9 cellular contexts compared by ENCODE assay signal in genomic region chr9:89418112-89418872, GRCh38.
A peak's percentile ranks its signal among the peaks of the same experiment; 100 is the strongest.
DNase-seq lines count a peak whose midpoint lies in the region; ATAC-seq and TF ChIP-seq lines count a peak whose summit lies in the region.
"Had no signal": no experiment of that assay in that cellular context is flagged by ENCODE, and none has a peak within 500 bp of the region (broad histone marks: within the 10 kb centered on the region; RNA-seq: fewer than 3 reads in every experiment).

No MANE protein-coding gene starts in this region.

- ATAC-seq in CD4-positive, CD25-positive, alpha-beta regulatory T cell (ENCODE audit: low read depth in 2 of 2): no peak
- peak; percentile 10 for ATAC-seq in GM19372 (IDR thresholded peaks at IDR 0.05; ENCODE audit: low read depth, unreplicated experiment)
- no peak for ATAC-seq in left lung
- no peak for ATAC-seq in HG02840 (IDR thresholded peaks at IDR 0.05; ENCODE audit: low FRiP score, unreplicated experiment)
- ATAC-seq: psoas muscle had no signal

- peak overlapping the region; percentile 83 for H3K4me3 ChIP-seq in CD4-positive, CD25-positive, alpha-beta regulatory T cell (ENCODE audit: low read depth, low read length)
- H3K4me3 ChIP-seq in OCI-LY3 (ENCODE audit: low read length) (no peak overlapping the region), hepatocyte (no peak overlapping the region), left lung (no peak overlapping the region)
- H3K4me3 ChIP-seq: psoas muscle had no signal

- H3K4me1 ChIP-seq in CD4-positive, CD25-positive, alpha-beta regulatory T cell (ENCODE audit: control insufficient read depth, insufficient read depth, low read length, poor library complexity, severe bottlenecking): peaks cover 90% of the 10 kb centered on the region
- H3K4me1 ChIP-seq in OCI-LY3 (ENCODE audit: low read length) (peaks cover 24% of the 10 kb centered on the region), hepatocyte (ENCODE audit: insufficient read depth) (peaks cover 9% of the 10 kb centered on the region), left lung (peaks cover 0 to 63% of the 10 kb centered on the region in 2 donors)

- H3K79me2 ChIP-seq in OCI-LY3 (ENCODE audit: low read length) (no peaks in the 10 kb centered on the region), hepatocyte (peaks cover 3% of the 10 kb centered on the region)

- TF ChIP-seq CTCF in OCI-LY3 (IDR thresholded peaks at IDR 0.05; ENCODE audit: low read depth, low read length): no peak
- TF ChIP-seq CTCF in hepatocyte (IDR thresholded peaks at IDR 0.05; ENCODE audit: poor library complexity): no peak
- no peak for TF ChIP-seq CTCF in left lung (IDR thresholded peaks at IDR 0.05)

- H3K9me3 Mint-ChIP-seq in CD4-positive, CD25-positive, alpha-beta regulatory T cell: no peaks in the 10 kb centered on the region

- H3K27ac ChIP-seq in CD4-positive, CD25-positive, alpha-beta regulatory T cell (ENCODE audit: insufficient read depth, low read length, poor library complexity, severe bottlenecking): peak overlapping the region; percentile 91
- H3K27ac ChIP-seq in OCI-LY3 (ENCODE audit: low read length) (no peak overlapping the region), hepatocyte (no peak overlapping the region), left lung (peak overlapping the region in 1 of 2 donors; percentile 50)
- H3K27ac ChIP-seq: psoas muscle had no signal

- peaks cover 31% of the 10 kb centered on the region for H3K36me3 ChIP-seq in CD4-positive, CD25-positive, alpha-beta regulatory T cell (ENCODE audit: control insufficient read depth, insufficient read depth, low read length)
- H3K36me3 ChIP-seq in OCI-LY3 (replicated peaks; ENCODE audit: low read depth, low read length) (no peaks in the 10 kb centered on the region), hepatocyte (replicated peaks; ENCODE audit: insufficient read depth, low read depth) (no peaks in the 10 kb centered on the region), left lung (peaks cover 0 to 18% of the 10 kb centered on the region in 2 donors)

- intact Hi-C loops in left lung (cut with DNase I): no loop called here

- H3K9me2 ChIP-seq in hepatocyte (replicated peaks; ENCODE audit: insufficient read depth): no peaks in the 10 kb centered on the region

- H3K4me2 ChIP-seq in OCI-LY3 (ENCODE audit: low read length) (peak overlapping the region; percentile 45), hepatocyte (peak overlapping the region; percentile 56)

- no peaks in the 10 kb centered on the region for H3K9me3 ChIP-seq in CD4-positive, CD25-positive, alpha-beta regulatory T cell (ENCODE audit: control insufficient read depth in 2 of 2, low read length in 2 of 2)
- H3K9me3 ChIP-seq in OCI-LY3 (ENCODE audit: insufficient read depth, low read length) (no peaks in the 10 kb centered on the region), hepatocyte (ENCODE audit: low read depth) (no peaks in the 10 kb centered on the region), left lung (no peaks in the 10 kb centered on the region)
- H3K9me3 ChIP-seq: psoas muscle had no signal

- H2AFZ ChIP-seq in OCI-LY3 (ENCODE audit: low read depth, low read length): no peak overlapping the region
- H2AFZ ChIP-seq in hepatocyte: peak overlapping the region; percentile 33

- H3K36me3 Mint-ChIP-seq in CD4-positive, CD25-positive, alpha-beta regulatory T cell: peaks cover 34% of the 10 kb centered on the region

- H3K27me3 Mint-ChIP-seq in CD4-positive, CD25-positive, alpha-beta regulatory T cell: no peaks in the 10 kb centered on the region

- peak overlapping the region; percentile 87 to 98 (median 90) for H3K4me3 Mint-ChIP-seq in CD4-positive, CD25-positive, alpha-beta regulatory T cell

- peak overlapping the region; percentile 93 to 99 (median 95) for H3K27ac Mint-ChIP-seq in CD4-positive, CD25-positive, alpha-beta regulatory T cell

- H4K20me1 ChIP-seq in OCI-LY3 (ENCODE audit: insufficient read depth, low read length) (0 out of 2 replicates have a peak, but pooled peaks cover 2% of the 10 kb centered on the region), hepatocyte (ENCODE audit: insufficient read depth, poor library complexity, severe bottlenecking) (no peaks in the 10 kb centered on the region)

- no peaks in the 10 kb centered on the region for H3K27me3 ChIP-seq in CD4-positive, CD25-positive, alpha-beta regulatory T cell (ENCODE audit: control insufficient read depth, insufficient read depth, low read length)
- H3K27me3 ChIP-seq in OCI-LY3 (ENCODE audit: low read depth, low read length): no peaks in the 10 kb centered on the region
- H3K27me3 ChIP-seq in hepatocyte: no peaks in the 10 kb centered on the region
- no peaks in the 10 kb centered on the region for H3K27me3 ChIP-seq in left lung

- DNase-seq in CD4-positive, CD25-positive, alpha-beta regulatory T cell: peak in 1 of 3 donors; percentile 53
- no peak for DNase-seq in hepatocyte (ENCODE audit: low spot score)
- no peak for DNase-seq in left lung
- no peak for DNase-seq in SW 1271 (lab: John Stamatoyannopoulos, UW)
- DNase-seq in midbrain (lab: John Stamatoyannopoulos, UW): no peak
- DNase-seq: psoas muscle had no signal

- H3K9ac ChIP-seq in OCI-LY3 (ENCODE audit: low read length): no peak overlapping the region

- H3K4me1 Mint-ChIP-seq in CD4-positive, CD25-positive, alpha-beta regulatory T cell: peaks cover 53 to 98% (median 80%) of the 10 kb centered on the region in 4 donors

- 61% methylated on average over 13 of the region's 13 CpGs for WGBS in hepatocyte (ENCODE audit: low lambda C conversion rate, missing lambda C conversion rate)
